ENCODE assay signal across 34 cellular contexts in the genomic region with DNA sequence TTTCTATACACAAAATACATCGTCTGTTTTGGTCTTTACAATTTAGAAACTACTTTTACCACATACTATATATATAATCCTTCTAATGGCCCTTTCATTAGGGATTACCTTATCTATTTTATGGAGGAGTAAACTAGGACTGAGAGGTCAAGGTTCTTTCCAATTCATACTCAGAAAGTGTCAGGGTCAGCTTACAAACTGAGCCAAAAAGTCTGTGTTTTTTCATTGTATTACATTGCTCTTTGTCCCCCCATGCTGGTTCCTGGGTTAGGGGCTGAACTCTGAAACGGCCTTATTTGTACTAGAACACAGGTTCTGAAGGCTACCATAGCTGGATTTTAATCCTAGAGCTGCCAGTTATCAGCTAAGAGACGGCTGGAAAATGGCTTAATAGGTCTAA.
"Had no signal": no experiment of that assay in that cellular context is flagged by ENCODE, and none has a peak within 500 bp of the region (broad histone marks: within the 10 kb centered on the region; RNA-seq: fewer than 3 reads in every experiment).

No MANE protein-coding gene starts in this region.

- H3K36me3 ChIP-seq: MG63 had no signal

- H3K4me3 ChIP-seq: MG63 had no signal

- H3K4me2 ChIP-seq: KMS-11 had no signal

- H3K9me3 ChIP-seq: MG63 had no signal

- H3K27ac ChIP-seq: KMS-11 had no signal

- H3K27me3 ChIP-seq: MG63 had no signal

- H3K9ac ChIP-seq: KMS-11 had no signal

- DNase-seq: Karpas-422, KG1, MG63, MM.1S, MV-4-11, NCI-H1048, NCI-H1092, NCI-H1092 treated with DMSO at 0.1 percent for 48 hours, NCI-H1105, NCI-H1105 treated with DMSO at 0.1 percent for 48 hours, NCI-H1417, NCI-H1417 treated with DMSO at 0.1 percent for 48 hours, NCI-H1436, NCI-H1436 treated with DMSO at 0.1 percent for 48 hours, NCI-H146, NCI-H1694, NCI-H1694 treated with DMSO at 0.1 percent for 48 hours, NCI-H187, NCI-H187 treated with DMSO at 0.1 percent for 48 hours, NCI-H1930, NCI-H2029, NCI-H2029 treated with DMSO at 0.1 percent for 48 hours, NCI-H2081, NCI-H2081 treated with DMSO at 0.1 percent for 48 hours, NCI-H2107, NCI-H2171, NCI-H2171 treated with DMSO at 0.1 percent for 48 hours, NCI-H2227 treated with DMSO at 0.1 percent for 48 hours, NCI-H226, NCI-H345, NCI-H446, NCI-H446 treated with DMSO at 0.1 percent for 48 hours, NCI-H510A had no signal
